Comparison of ENCODE assay signal across 18 cellular contexts in genomic region chr10:21602313-21602712, GRCh38.
A peak's percentile ranks its signal among the peaks of the same experiment; 100 is the strongest.
DNase-seq lines count a peak whose midpoint lies in the region; ATAC-seq and TF ChIP-seq lines count a peak whose summit lies in the region.
"Had no signal": no experiment of that assay in that cellular context is flagged by ENCODE, and none has a peak within 500 bp of the region (broad histone marks: within the 10 kb centered on the region; RNA-seq: fewer than 3 reads in every experiment).

No MANE protein-coding gene starts in this region.

- no peak for ATAC-seq in CD4-positive, CD25-positive, alpha-beta regulatory T cell (ENCODE audit: low read depth in 2 of 2)
- ATAC-seq in T-helper 17 cell: no peak
- ATAC-seq in stimulated activated naive CD8-positive, alpha-beta T cell treated with anti-CD3 and anti-CD28 coated beads, Interleukin-15, amount 100 ng/mL, for 72 hours: no peak
- ATAC-seq: A549 had no signal

- H3K4me3 Mint-ChIP-seq in CD4-positive, CD25-positive, alpha-beta regulatory T cell: no peak overlapping the region
- H3K4me3 Mint-ChIP-seq in T-helper 17 cell (no peak overlapping the region), mesothelial cell of epicardium (no peak overlapping the region)
- no peak overlapping the region for H3K4me3 Mint-ChIP-seq in stimulated activated naive CD8-positive, alpha-beta T cell treated with anti-CD3 and anti-CD28 coated beads, Interleukin-15, amount 100 ng/mL, for 72 hours
- H3K4me3 Mint-ChIP-seq: CD4-positive, alpha-beta memory T cell; IgD-negative memory B cell had no signal

- H3K36me3 ChIP-seq in CD4-positive, CD25-positive, alpha-beta regulatory T cell (ENCODE audit: control insufficient read depth, insufficient read depth, low read length): no peaks in the 10 kb centered on the region

- H3K4me1 Mint-ChIP-seq in CD4-positive, CD25-positive, alpha-beta regulatory T cell: peaks cover 38 to 64% (median 52%) of the 10 kb centered on the region in 4 donors
- H3K4me1 Mint-ChIP-seq in T-helper 17 cell (peaks cover 27% of the 10 kb centered on the region), mesothelial cell of epicardium (peaks cover 16% of the 10 kb centered on the region)
- peaks cover 8% of the 10 kb centered on the region for H3K4me1 Mint-ChIP-seq in stimulated activated naive CD8-positive, alpha-beta T cell treated with anti-CD3 and anti-CD28 coated beads, Interleukin-15, amount 100 ng/mL, for 72 hours

- no peak overlapping the region for H3K27ac ChIP-seq in CD4-positive, CD25-positive, alpha-beta regulatory T cell (ENCODE audit: insufficient read depth, low read length, poor library complexity, severe bottlenecking)
- H3K27ac ChIP-seq: 22Rv1, A549, C4-2B, GM23248 had no signal

- DNase-seq in CD4-positive, CD25-positive, alpha-beta regulatory T cell: no peak
- DNase-seq in T-helper 17 cell: no peak
- peak; percentile 11 for DNase-seq in fibroblast of peridontal ligament (ENCODE audit: extremely low read depth)
- DNase-seq in mesothelial cell of epicardium (ENCODE audit: low spot score in 2 of 2, unreplicated experiment in 2 of 2): no peak
- DNase-seq in GM19238 (ENCODE audit: insufficient read length, low spot score): no peak
- no peak for DNase-seq in NCI-H1105 treated with DMSO at 0.1 percent for 48 hours (lab: John Stamatoyannopoulos, UW)
- DNase-seq in stimulated activated naive CD8-positive, alpha-beta T cell treated with anti-CD3 and anti-CD28 coated beads, Interleukin-15, amount 100 ng/mL, for 72 hours: no peak
- DNase-seq: AML-193; CD4-positive, alpha-beta memory T cell; DMS153; DMS79; GF-D8; GM23248; HCEC 1CT had no signal

- no peaks in the 10 kb centered on the region for H3K27me3 ChIP-seq in CD4-positive, CD25-positive, alpha-beta regulatory T cell (ENCODE audit: control insufficient read depth, insufficient read depth, low read length)

- H3K27ac Mint-ChIP-seq in CD4-positive, CD25-positive, alpha-beta regulatory T cell: peak overlapping the region in 2 of 3 donors; percentile 32 to 59
- H3K27ac Mint-ChIP-seq in T-helper 17 cell (peak overlapping the region; percentile 2), mesothelial cell of epicardium (peak overlapping the region; percentile 53)
- H3K27ac Mint-ChIP-seq in stimulated activated naive CD8-positive, alpha-beta T cell treated with anti-CD3 and anti-CD28 coated beads, Interleukin-15, amount 100 ng/mL, for 72 hours: no peak overlapping the region
- H3K27ac Mint-ChIP-seq: IgD-negative memory B cell had no signal

- peaks cover 7% of the 10 kb centered on the region for H3K4me1 ChIP-seq in CD4-positive, CD25-positive, alpha-beta regulatory T cell (ENCODE audit: control insufficient read depth, insufficient read depth, low read length, poor library complexity, severe bottlenecking)

- H3K4me3 ChIP-seq in CD4-positive, CD25-positive, alpha-beta regulatory T cell (ENCODE audit: low read depth, low read length): no peak overlapping the region
- H3K4me3 ChIP-seq: A549, GM23248 had no signal

- H3K27me3 Mint-ChIP-seq in CD4-positive, CD25-positive, alpha-beta regulatory T cell: no peaks in the 10 kb centered on the region
- H3K27me3 Mint-ChIP-seq in T-helper 17 cell (no peaks in the 10 kb centered on the region), mesothelial cell of epicardium (ENCODE audit: low read depth) (no peaks in the 10 kb centered on the region)
- no peaks in the 10 kb centered on the region for H3K27me3 Mint-ChIP-seq in stimulated activated naive CD8-positive, alpha-beta T cell treated with anti-CD3 and anti-CD28 coated beads, Interleukin-15, amount 100 ng/mL, for 72 hours
- H3K27me3 Mint-ChIP-seq: CD4-positive, alpha-beta memory T cell; IgD-negative memory B cell had no signal

- TF ChIP-seq CTCF in mesothelial cell of epicardium (IDR thresholded peaks at IDR 0.05; ENCODE audit: unreplicated experiment): no peak

- no peaks in the 10 kb centered on the region for H3K9me3 ChIP-seq in CD4-positive, CD25-positive, alpha-beta regulatory T cell (ENCODE audit: control insufficient read depth in 2 of 2, low read length in 2 of 2)
- H3K9me3 ChIP-seq in T-helper 17 cell (ENCODE audit: control insufficient read depth, low read length, poor library complexity, severe bottlenecking): no peaks in the 10 kb centered on the region
- H3K9me3 ChIP-seq: A549 had no signal

- peaks cover 26% of the 10 kb centered on the region for H3K36me3 Mint-ChIP-seq in CD4-positive, CD25-positive, alpha-beta regulatory T cell
- peaks cover 6% of the 10 kb centered on the region for H3K36me3 Mint-ChIP-seq in T-helper 17 cell (ENCODE audit: low read depth)
- peaks cover 17% of the 10 kb centered on the region for H3K36me3 Mint-ChIP-seq in mesothelial cell of epicardium

- H3K9me3 Mint-ChIP-seq in CD4-positive, CD25-positive, alpha-beta regulatory T cell: no peaks in the 10 kb centered on the region
- H3K9me3 Mint-ChIP-seq in mesothelial cell of epicardium: no peaks in the 10 kb centered on the region
- H3K9me3 Mint-ChIP-seq in stimulated activated naive CD8-positive, alpha-beta T cell treated with anti-CD3 and anti-CD28 coated beads, Interleukin-15, amount 100 ng/mL, for 72 hours: no peaks in the 10 kb centered on the region
- H3K9me3 Mint-ChIP-seq: CD4-positive, alpha-beta memory T cell; IgD-negative memory B cell had no signal

Comparison
In these comparisons a context has a peak if more than half of its experiments do, and no peak if none do; other contexts are left out.
1. H3K27ac Mint-ChIP-seq: peak in CD4-positive, CD25-positive, alpha-beta regulatory T cell (2 of 3), T-helper 17 cell (single experiment) and mesothelial cell of epicardium (single experiment); none in stimulated activated naive CD8-positive, alpha-beta T cell treated with anti-CD3 and anti-CD28 coated beads, Interleukin-15, amount 100 ng/mL, for 72 hours (0 of 2).